Comparison of ENCODE assay signal across 11 cellular contexts in the genomic region with DNA sequence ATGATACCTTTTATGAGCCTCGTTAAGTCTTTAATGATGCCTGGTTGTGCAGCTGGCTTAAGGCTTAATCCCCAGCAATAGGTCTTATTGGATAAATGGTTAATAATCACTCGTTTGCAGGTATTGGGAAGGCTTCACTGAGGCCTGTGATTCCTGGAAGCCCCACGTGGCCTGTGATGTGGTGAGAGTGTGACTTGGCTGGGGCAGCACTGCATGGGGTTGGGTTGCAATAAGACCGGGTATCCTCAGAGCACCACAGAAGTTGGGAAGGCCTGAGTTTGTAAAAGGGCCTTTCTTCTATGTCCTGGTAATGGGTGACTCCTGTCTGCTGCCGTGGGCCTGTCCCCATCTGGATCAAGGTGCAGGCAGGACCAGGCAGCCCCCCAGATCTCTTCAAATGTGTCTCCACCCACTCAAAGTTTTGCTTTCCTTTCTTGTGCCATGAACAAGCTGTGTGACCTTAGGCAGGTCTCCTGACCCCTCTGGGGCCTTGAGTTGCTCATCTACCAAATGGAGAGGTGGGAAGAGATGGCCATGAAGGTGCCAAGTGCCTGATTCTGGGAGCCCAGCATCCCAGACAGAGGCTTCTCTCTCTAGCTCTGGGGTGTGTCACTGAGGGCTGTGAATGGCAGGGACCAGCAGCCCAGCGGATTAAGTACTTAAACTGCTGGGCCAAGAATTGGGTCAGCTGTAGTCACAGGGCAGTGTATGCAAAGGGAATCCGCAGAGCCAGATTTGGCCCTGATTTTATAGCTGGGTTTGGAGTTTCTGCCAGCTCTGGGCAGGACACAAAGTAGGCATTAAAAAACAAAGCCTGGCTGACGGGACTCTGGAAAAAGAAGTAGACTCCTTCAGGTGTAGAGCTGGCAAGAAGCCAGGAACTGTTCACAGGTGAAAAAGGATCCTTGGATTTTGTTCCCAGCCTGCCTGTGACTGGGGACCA. TPM values are rescaled to one million over a fixed set of nuclear protein-coding genes. Genes with fewer than 3 reads are reported as not detected.
DNase-seq lines count a peak whose midpoint lies in the region; ATAC-seq and TF ChIP-seq lines count a peak whose summit lies in the region.
"Had no signal": no experiment of that assay in that cellular context is flagged by ENCODE, and none has a peak within 500 bp of the region (broad histone marks: within the 10 kb centered on the region; RNA-seq: fewer than 3 reads in every experiment).

No MANE protein-coding gene starts in this region.

- H3K4me1 ChIP-seq in DND-41 (ENCODE audit: insufficient read depth, low read length) (peaks cover 50% of the 10 kb centered on the region), Peyer's patch (peaks cover 4 to 31% (median 13%) of the 10 kb centered on the region in 4 donors)
- peaks cover 56 to 95% of the 10 kb centered on the region in 2 donors for H3K4me1 ChIP-seq in naive thymus-derived CD4-positive, alpha-beta T cell (ENCODE audit: control insufficient read depth in 2 of 2, insufficient read depth in 2 of 2, low read length in 2 of 2)

- CTCF ChIA-PET in AG04450 (lab: Charles Lee) = interaction anchor here (0.7 to 3.1 kb wide), 6 partner anchors 16 to 456 kb away, joined by 3 to 15 read pairs (median 6); no protein-coding TSS in a partner anchor
- CTCF ChIA-PET in activated CD8-positive, alpha-beta T cell treated with anti-CD3 and anti-CD28 coated beads, Interleukin-2, amount 10 ng/mL, durations not matched to agents 7 days and 5 days (lab: Charles Lee) = interaction anchor here (0.7 to 19.1 kb wide), 10 partner anchors 9 to 190 kb away, joined by 3 to 268 read pairs (median 3); a partner anchor contains a TSS
- CTCF ChIA-PET in naive thymus-derived CD4-positive, alpha-beta T cell (lab: Charles Lee) = interaction anchor here (0.8 to 1.3 kb wide), 8 partner anchors 11 to 91 kb away, joined by 3 to 6 read pairs (median 3); no protein-coding TSS in a partner anchor
- CTCF ChIA-PET in MCF 10A (lab: Yijun Ruan, JAX) = no interaction called here

- H3K4me3 Mint-ChIP-seq in activated CD8-positive, alpha-beta T cell treated with anti-CD3 and anti-CD28 coated beads, Interleukin-2, amount 10 ng/mL, durations not matched to agents 7 days and 5 days = peak overlapping the region; percentile 38
- H3K4me3 Mint-ChIP-seq in naive thymus-derived CD4-positive, alpha-beta T cell = peak overlapping the region; percentile 48 to 87 (median 80)
- no peak overlapping the region for H3K4me3 Mint-ChIP-seq in MCF 10A (ENCODE audit: unreplicated experiment)

- H2AFZ ChIP-seq in DND-41 (ENCODE audit: low read depth, low read length) = no peak overlapping the region

- H3K79me2 ChIP-seq in DND-41 (ENCODE audit: insufficient read depth, low read length) = peaks cover 37% of the 10 kb centered on the region

- H3K36me3 ChIP-seq in DND-41 (ENCODE audit: insufficient read depth, low read length) (peaks cover 20% of the 10 kb centered on the region), Peyer's patch (peaks cover 0 to 13% (median 0%) of the 10 kb centered on the region in 3 donors)
- H3K36me3 ChIP-seq in naive thymus-derived CD4-positive, alpha-beta T cell (ENCODE audit: control insufficient read depth in 2 of 3, insufficient read depth in 3 of 3, low read length in 3 of 3) = peaks cover 12 to 45% (median 25%) of the 10 kb centered on the region in 3 experiments

- no peak for DNase-seq in AG04450 (ENCODE audit: low read depth, low spot score)
- DNase-seq in DND-41 = no peak
- DNase-seq in activated CD8-positive, alpha-beta T cell treated with anti-CD3 and anti-CD28 coated beads, Interleukin-2, amount 10 ng/mL, durations not matched to agents 7 days and 5 days = peak; percentile 40
- no peak for DNase-seq in naive thymus-derived CD4-positive, alpha-beta T cell
- DNase-seq in Peyer's patch = no peak
- DNase-seq in MCF 10A (ENCODE audit: unreplicated experiment) = no peak
- DNase-seq in left lobe of liver (ENCODE audit: low spot score) = no peak
- DNase-seq: dermis blood vessel endothelial cell, NCI-H526 treated with DMSO at 0.1 percent for 48 hours had no signal

- H4K20me1 ChIP-seq in DND-41 (ENCODE audit: insufficient read depth, low read length) = peaks cover 3% of the 10 kb centered on the region

- POLR2A ChIA-PET in AG04450 (lab: Yijun Ruan, JAX) = interaction anchor here (0.8 to 1.0 kb wide), 4 partner anchors 10 to 37 kb away, joined by 3 read pairs; no protein-coding TSS in a partner anchor
- POLR2A ChIA-PET in activated CD8-positive, alpha-beta T cell treated with anti-CD3 and anti-CD28 coated beads, Interleukin-2, amount 10 ng/mL, durations not matched to agents 7 days and 5 days (lab: Charles Lee) = interaction anchor here (0.6 to 2.7 kb wide), 4 partner anchors 11 to 166 kb away, joined by 3 to 8 read pairs (median 4); no protein-coding TSS in a partner anchor
- POLR2A ChIA-PET in naive thymus-derived CD4-positive, alpha-beta T cell (lab: Charles Lee) = interaction anchor here (0.6 to 42.6 kb wide), 6 partner anchors 12 to 295 kb away, joined by 3 to 901 read pairs (median 7); a partner anchor contains a TSS
- POLR2A ChIA-PET in MCF 10A (lab: Yijun Ruan, JAX) = no interaction called here

- no peak overlapping the region for H3K9ac ChIP-seq in DND-41 (ENCODE audit: low read depth, low read length)
- H3K9ac ChIP-seq: KMS-11 had no signal

- no peak for TF ChIP-seq CTCF in AG04450 (IDR thresholded peaks at IDR 0.05; ENCODE audit: low read depth, low read length)
- TF ChIP-seq CTCF in DND-41 (IDR thresholded peaks at IDR 0.05; ENCODE audit: borderline replicate concordance, extremely low read depth, low read length, poor library complexity, severe bottlenecking) = no peak
- TF ChIP-seq CTCF in Peyer's patch (IDR thresholded peaks at IDR 0.05) = no peak
- no peak for TF ChIP-seq CTCF in MCF 10A (IDR thresholded peaks at IDR 0.05; ENCODE audit: unreplicated experiment)

- BruUV-seq in MCF 10A (replicated peaks; lab: Mats Ljungman, UMichigan) = no TSS peak

- H3K9me3 ChIP-seq in AG04450 (ENCODE audit: control insufficient read depth, insufficient read depth, low read length) = peaks cover 8% of the 10 kb centered on the region
- H3K9me3 ChIP-seq in DND-41 (ENCODE audit: insufficient read depth, low read length, severe bottlenecking) = no peaks in the 10 kb centered on the region
- H3K9me3 ChIP-seq in naive thymus-derived CD4-positive, alpha-beta T cell (ENCODE audit: control insufficient read depth in 2 of 3, low read length in 3 of 3) = no peaks in the 10 kb centered on the region
- no peaks in the 10 kb centered on the region for H3K9me3 ChIP-seq in Peyer's patch

- no peak for TF ChIP-seq POLR2A in Peyer's patch (IDR thresholded peaks at IDR 0.05)

- H3K4me1 Mint-ChIP-seq in activated CD8-positive, alpha-beta T cell treated with anti-CD3 and anti-CD28 coated beads, Interleukin-2, amount 10 ng/mL, durations not matched to agents 7 days and 5 days (ENCODE audit: low read depth) = peaks cover 88% of the 10 kb centered on the region
- H3K4me1 Mint-ChIP-seq in naive thymus-derived CD4-positive, alpha-beta T cell = peaks cover 64 to 99% (median 95%) of the 10 kb centered on the region in 7 donors
- H3K4me1 Mint-ChIP-seq in MCF 10A (ENCODE audit: insufficient read depth, unreplicated experiment) = peaks cover 14% of the 10 kb centered on the region

- peaks cover 73% of the 10 kb centered on the region for H3K36me3 Mint-ChIP-seq in activated CD8-positive, alpha-beta T cell treated with anti-CD3 and anti-CD28 coated beads, Interleukin-2, amount 10 ng/mL, durations not matched to agents 7 days and 5 days (ENCODE audit: low read depth)
- peaks cover 19 to 65% (median 42%) of the 10 kb centered on the region in 5 donors for H3K36me3 Mint-ChIP-seq in naive thymus-derived CD4-positive, alpha-beta T cell
- peaks cover 12% of the 10 kb centered on the region for H3K36me3 Mint-ChIP-seq in MCF 10A (ENCODE audit: insufficient read depth, unreplicated experiment)

- peak overlapping the region; percentile 81 for H3K27ac Mint-ChIP-seq in activated CD8-positive, alpha-beta T cell treated with anti-CD3 and anti-CD28 coated beads, Interleukin-2, amount 10 ng/mL, durations not matched to agents 7 days and 5 days
- peak overlapping the region; percentile 80 to 100 (median 97) for H3K27ac Mint-ChIP-seq in naive thymus-derived CD4-positive, alpha-beta T cell
- H3K27ac Mint-ChIP-seq in MCF 10A (ENCODE audit: low read depth, unreplicated experiment) = no peak overlapping the region

- H3K4me2 ChIP-seq in DND-41 (ENCODE audit: insufficient read depth, low read length) = peak overlapping the region; percentile 82

- intact Hi-C loops in naive thymus-derived CD4-positive, alpha-beta T cell (cut with micrococcal nuclease) = loop anchor here in 1 of 2 donors (2.0 to 5.0 kb wide), 3 partner anchors 47 to 191 kb away; a partner anchor contains a TSS
- intact Hi-C loops in MCF 10A (cut with micrococcal nuclease) = no loop called here

- H3K4me3 ChIP-seq in AG04450 (ENCODE audit: low read depth, low read length) (no peak overlapping the region), DND-41 (ENCODE audit: low read depth in 1 of 2, low read length in 2 of 2) (0 out of 4 replicates have a peak overlapping the region, but pooled peaks of 1 of the 2 experiments have one; percentile 15), Peyer's patch (no peak overlapping the region)
- H3K4me3 ChIP-seq in naive thymus-derived CD4-positive, alpha-beta T cell (ENCODE audit: low read length) = no peak overlapping the region

- ATAC-seq in DND-41 (ENCODE audit: insufficient read depth, low read depth) (no peak), GM18867 (IDR thresholded peaks at IDR 0.05; ENCODE audit: unreplicated experiment) (no peak), left lobe of liver (no peak)
- ATAC-seq in activated CD8-positive, alpha-beta T cell treated with anti-CD3 and anti-CD28 coated beads, Interleukin-2, amount 10 ng/mL, durations not matched to agents 7 days and 5 days = no peak
- no peak for ATAC-seq in naive thymus-derived CD4-positive, alpha-beta T cell

- H3K9me3 Mint-ChIP-seq in activated CD8-positive, alpha-beta T cell treated with anti-CD3 and anti-CD28 coated beads, Interleukin-2, amount 10 ng/mL, durations not matched to agents 7 days and 5 days (ENCODE audit: insufficient read depth) = no peaks in the 10 kb centered on the region
- H3K9me3 Mint-ChIP-seq in naive thymus-derived CD4-positive, alpha-beta T cell = peaks cover 0 to 7% (median 0%) of the 10 kb centered on the region in 11 donors
- no peaks in the 10 kb centered on the region for H3K9me3 Mint-ChIP-seq in MCF 10A (ENCODE audit: unreplicated experiment)

- H3K27ac ChIP-seq in AG04450 (ENCODE audit: low read depth, low read length) = peak overlapping the region; percentile 21
- peak overlapping the region; percentile 81 for H3K27ac ChIP-seq in DND-41 (ENCODE audit: low read length)
- H3K27ac ChIP-seq in naive thymus-derived CD4-positive, alpha-beta T cell (ENCODE audit: low read depth, low read length) = peak overlapping the region; percentile 86
- peak overlapping the region in 1 of 4 donors; percentile 57 for H3K27ac ChIP-seq in Peyer's patch

- H3K27me3 ChIP-seq in AG04450 (ENCODE audit: control insufficient read depth, insufficient read depth, low read length) = no peaks in the 10 kb centered on the region
- H3K27me3 ChIP-seq in DND-41 (ENCODE audit: insufficient read depth, low read length, poor library complexity) = no peaks in the 10 kb centered on the region
- no peaks in the 10 kb centered on the region for H3K27me3 ChIP-seq in naive thymus-derived CD4-positive, alpha-beta T cell (ENCODE audit: control insufficient read depth in 2 of 2, insufficient read depth in 2 of 2, low read length in 2 of 2)
- H3K27me3 ChIP-seq in Peyer's patch = no peaks in the 10 kb centered on the region

- no peaks in the 10 kb centered on the region for H3K27me3 Mint-ChIP-seq in activated CD8-positive, alpha-beta T cell treated with anti-CD3 and anti-CD28 coated beads, Interleukin-2, amount 10 ng/mL, durations not matched to agents 7 days and 5 days (ENCODE audit: low read depth)
- no peaks in the 10 kb centered on the region for H3K27me3 Mint-ChIP-seq in naive thymus-derived CD4-positive, alpha-beta T cell
- no peaks in the 10 kb centered on the region for H3K27me3 Mint-ChIP-seq in MCF 10A (ENCODE audit: insufficient read depth, unreplicated experiment)

RNA-seq across cellular contexts. Expression of a gene that starts 24.4 kb away (rescaled TPM):
- polyA plus RNA-seq in AG04450 (2011; rRNA removed) = 381 and 463 TPM in 2 replicates
- 582 and 710 TPM in 2 replicates for polyA minus RNA-seq in AG04450 (2011; rRNA and poly(A)+ RNA removed)
- 100 to 1,000 TPM in 1 of 2 experiments, 10 to 100 TPM in 1; 97.0 to 100 TPM for total RNA-seq in activated CD8-positive, alpha-beta T cell treated with anti-CD3 and anti-CD28 coated beads, Interleukin-2, amount 10 ng/mL, durations not matched to agents 7 days and 5 days
- total RNA-seq in naive thymus-derived CD4-positive, alpha-beta T cell = 100 to 1,000 TPM; 146 to 517 (median 192) TPM
- 100 to 1,000 TPM; 269 to 292 TPM for polyA plus RNA-seq in naive thymus-derived CD4-positive, alpha-beta T cell
- total RNA-seq in Peyer's patch (10 to 100 TPM; 10.9 to 44.6 (median 14.8) TPM), MCF 10A (2022) (1.1 and 1.7 TPM in 2 replicates), left lobe of liver (7.6 TPM)
